In the genomic region with DNA sequence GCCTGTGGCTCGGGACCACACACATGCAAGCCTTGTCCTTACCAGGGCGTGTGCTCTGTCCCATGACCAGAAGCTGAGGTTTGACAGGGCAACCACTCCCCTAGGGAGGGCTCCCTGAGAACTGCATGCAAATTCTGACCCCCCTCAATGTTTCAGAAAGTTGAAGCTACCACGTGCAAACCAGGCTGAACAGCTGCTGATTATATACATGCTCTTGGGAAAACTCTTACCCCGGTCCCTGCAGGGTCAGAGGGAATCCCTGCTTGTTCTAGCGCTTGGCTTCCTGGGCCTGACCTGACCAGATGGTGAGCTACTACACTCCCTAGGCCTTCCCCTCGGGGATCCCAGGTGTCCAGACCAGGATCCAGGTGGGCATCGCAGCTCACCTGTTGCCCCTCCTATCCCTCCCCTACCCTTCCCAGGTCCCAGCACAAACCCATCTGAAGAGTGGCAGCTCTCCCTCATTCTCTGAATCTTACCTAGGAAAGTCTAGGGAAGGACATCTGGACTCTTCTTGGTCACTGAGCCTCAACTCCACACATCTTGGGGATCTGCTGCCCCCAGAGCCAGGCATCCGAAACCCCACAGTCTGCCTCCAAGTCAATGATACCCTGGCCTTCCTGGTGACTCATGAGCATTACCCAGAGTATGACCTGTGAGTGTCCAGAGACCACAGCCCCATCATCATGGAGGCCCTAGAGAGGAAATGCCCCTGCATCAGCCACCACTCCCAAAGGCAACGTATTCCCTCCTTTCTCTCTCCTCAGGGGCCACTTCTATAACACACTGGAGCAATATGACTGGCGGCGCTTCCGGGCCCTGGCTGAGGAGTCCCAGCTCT, we compare ENCODE assay signal across 11 cellular contexts.
A peak's percentile ranks its signal among the peaks of the same experiment; 100 is the strongest.
DNase-seq lines count a peak whose midpoint lies in the region; ATAC-seq, FAIRE-seq and TF ChIP-seq lines count a peak whose summit lies in the region.
"Had no signal": no experiment of that assay in that cellular context is flagged by ENCODE, and none has a peak within 500 bp of the region (broad histone marks: within the 10 kb centered on the region; RNA-seq: fewer than 3 reads in every experiment).

No MANE protein-coding gene starts in this region.

- FAIRE-seq in H1 (lab: Jason Lieb, UNC) = no peak

- H3K27ac ChIP-seq in H1 (ENCODE audit: low read depth, low read length) (no peak overlapping the region), right atrium auricular region (no peak overlapping the region)
- H3K27ac ChIP-seq: spleen had no signal

- H3K79me2 ChIP-seq in H1 (ENCODE audit: control insufficient read depth in 1 of 2, insufficient read depth in 2 of 2, low read length in 2 of 2) = no peaks in the 10 kb centered on the region

- no peak overlapping the region for H3K9ac ChIP-seq in H1 (replicated peaks in 1 of 4; ENCODE audit: extremely low read depth in 1 of 4, low read depth in 3 of 4, low read length in 3 of 4)

- ATAC-seq in GM18519 (IDR thresholded peaks at IDR 0.05; ENCODE audit: low FRiP score, unreplicated experiment) (peak; percentile 80), GM21529 (IDR thresholded peaks at IDR 0.05; ENCODE audit: unreplicated experiment) (peak; percentile 88), HG03280 (IDR thresholded peaks at IDR 0.05; ENCODE audit: unreplicated experiment) (peak; percentile 69)

- H4K5ac ChIP-seq in H1 (ENCODE audit: insufficient read length, low read depth, low read length) = no peak overlapping the region

- H3K4me1 ChIP-seq in H1 (replicated peaks in 1 of 4; ENCODE audit: control insufficient read depth in 3 of 4, insufficient read depth in 4 of 4, low read length in 3 of 4) (peaks cover 0 to 13% (median 6%) of the 10 kb centered on the region in 4 experiments; a peak in 4 of 7 replicates), right atrium auricular region (peaks cover 0 to 7% of the 10 kb centered on the region in 2 donors)

- H2AFZ ChIP-seq in H1 (ENCODE audit: low read length) = 0 out of 2 replicates have a peak overlapping the region, but pooled peaks have one; percentile 25

- no peak for TF ChIP-seq RAD21 in H1 (IDR thresholded peaks at IDR 0.05 in 1 of 2, conservative IDR thresholded peaks at IDR 0.05 in 1 of 2; ENCODE audit: low read depth in 2 of 2, low read length in 2 of 2)

- no peaks in the 10 kb centered on the region for H3K79me1 ChIP-seq in H1 (ENCODE audit: low read depth, low read length)

- H4K8ac ChIP-seq in H1 (ENCODE audit: extremely low read depth, insufficient read depth, low read length) = no peak overlapping the region

- H2BK15ac ChIP-seq in H1 (ENCODE audit: low read length) = no peak overlapping the region

- no peak for TF ChIP-seq EP300 in H1 (IDR thresholded peaks at IDR 0.05; ENCODE audit: borderline replicate concordance in 1 of 2, low read depth in 2 of 2, low read length in 2 of 2)

- no peak for DNase-seq in H1 (ENCODE audit: low read depth in 1 of 2, low spot score in 2 of 2)
- DNase-seq in NCI-H1694 (lab: John Stamatoyannopoulos, UW) = no peak
- no peak for DNase-seq in right atrium auricular region (ENCODE audit: low spot score)
- no peak for DNase-seq in CD1c-positive myeloid dendritic cell (ENCODE audit: extremely low spot score)
- no peak for DNase-seq in RKO (ENCODE audit: low spot score)
- DNase-seq: aorta, NCI-H774, spleen had no signal

- H3K9me3 ChIP-seq in H1 (ENCODE audit: insufficient read depth in 2 of 2, low read depth in 1 of 2, low read length in 1 of 2) = no peaks in the 10 kb centered on the region
- H3K9me3 ChIP-seq in right atrium auricular region = no peaks in the 10 kb centered on the region
- H3K9me3 ChIP-seq: spleen had no signal

- no peak overlapping the region for H2BK12ac ChIP-seq in H1 (ENCODE audit: low read depth, low read length)

- no peak overlapping the region for H2BK5ac ChIP-seq in H1 (ENCODE audit: low read depth, low read length)

- CTCF ChIA-PET in H1 (lab: Charles Lee; ENCODE audit: partially characterized antibody) = interaction anchor here (0.5 to 3.3 kb wide), 9 partner anchors 9 to 391 kb away, joined by 3 to 13 read pairs (median 4); no protein-coding TSS in a partner anchor

- no peaks in the 10 kb centered on the region for H3K27me3 ChIP-seq in H1 (replicated peaks in 1 of 4; ENCODE audit: control insufficient read depth in 3 of 4, extremely low read depth in 1 of 4, insufficient read depth in 3 of 4, low read length in 3 of 4)
- H3K27me3 ChIP-seq in right atrium auricular region = no peaks in the 10 kb centered on the region

- no peak overlapping the region for H4K91ac ChIP-seq in H1 (replicated peaks; ENCODE audit: insufficient read length, low read length)

- no peaks in the 10 kb centered on the region for H3K36me3 ChIP-seq in H1 (ENCODE audit: control insufficient read depth in 2 of 4, insufficient read depth in 4 of 4, low read length in 3 of 4)
- H3K36me3 ChIP-seq in right atrium auricular region = no peaks in the 10 kb centered on the region
- H3K36me3 ChIP-seq: spleen had no signal

- no peak overlapping the region for H2BK120ac ChIP-seq in H1 (replicated peaks; ENCODE audit: low read depth, low read length)

- TF ChIP-seq CTCF in H1 (IDR thresholded peaks at IDR 0.05; ENCODE audit: control extremely low read depth in 1 of 3, insufficient read depth in 1 of 3, low read depth in 1 of 3, low read length in 3 of 3) (no peak), right atrium auricular region (IDR thresholded peaks at IDR 0.05) (no peak)

- WGBS in H1 (ENCODE audit: extremely low coverage in 1 of 2, insufficient coverage in 1 of 2, insufficient read length in 1 of 2, insufficient replicate concordance in 2 of 2, low coverage in 1 of 2, low lambda C conversion rate in 2 of 2, missing lambda C conversion rate in 1 of 2), 2 experiments = 91% methylated on average over 12 of the region's 12 CpGs; no CpG with 5 or more reads in 1 of the 2 experiments

- POLR2A ChIA-PET in H1 (lab: Charles Lee; ENCODE audit: partially characterized antibody) = no interaction called here

- no peak overlapping the region for H2BK20ac ChIP-seq in H1 (ENCODE audit: low read length)

- H3K4me3 ChIP-seq in H1 (ENCODE audit: extremely low read depth in 1 of 4, insufficient read depth in 2 of 4, low read depth in 3 of 4, low read length in 4 of 4) (no peak overlapping the region), right atrium auricular region (no peak overlapping the region)
- H3K4me3 ChIP-seq: spleen had no signal

- no peak for TF ChIP-seq POLR2A in H1 (IDR thresholded peaks at IDR 0.05; ENCODE audit: control extremely low read depth in 1 of 2, low read depth in 2 of 2, low read length in 2 of 2)

- H3K14ac ChIP-seq in H1 (ENCODE audit: insufficient read length) = no peak overlapping the region

- peaks cover 3% of the 10 kb centered on the region; the same call in 1 of the 2 replicates for H3K23me2 ChIP-seq in H1 (ENCODE audit: low read depth, low read length)

- no peak overlapping the region for H2AK5ac ChIP-seq in H1 (ENCODE audit: low read depth, low read length)

- no peak overlapping the region for H3K4ac ChIP-seq in H1 (replicated peaks; ENCODE audit: insufficient read length, low read depth, low read length)

- H3K23ac ChIP-seq in H1 (ENCODE audit: insufficient read length) = no peak overlapping the region

- H3K4me2 ChIP-seq in H1 (ENCODE audit: insufficient read depth in 1 of 2, low read depth in 2 of 2, low read length in 2 of 2) = no peak overlapping the region

- H4K20me1 ChIP-seq in H1 (replicated peaks in 1 of 2; ENCODE audit: control insufficient read depth in 1 of 2, insufficient read depth in 2 of 2, low read length in 2 of 2) = no peaks in the 10 kb centered on the region

- H3K18ac ChIP-seq in H1 (ENCODE audit: extremely low read depth, low read length) = no peak overlapping the region

- no peak overlapping the region for H3K56ac ChIP-seq in H1 (replicated peaks; ENCODE audit: insufficient read length, low read depth, low read length)

TF ChIP-seq in H1, 55 proteins besides CTCF, POLR2A, EP300 and RAD21:
- TF ChIP-seq SP1 (IDR thresholded peaks at IDR 0.05; ENCODE audit: low read depth, low read length) = no peak
- no peak for TF ChIP-seq SAP30 (IDR thresholded peaks at IDR 0.05; ENCODE audit: insufficient read depth, insufficient replicate concordance, low read length)
- TF ChIP-seq HDAC6 (IDR thresholded peaks at IDR 0.05; ENCODE audit: low read depth, low read length) = no peak
